17 cellular contexts compared by ENCODE assay signal in the genomic region with DNA sequence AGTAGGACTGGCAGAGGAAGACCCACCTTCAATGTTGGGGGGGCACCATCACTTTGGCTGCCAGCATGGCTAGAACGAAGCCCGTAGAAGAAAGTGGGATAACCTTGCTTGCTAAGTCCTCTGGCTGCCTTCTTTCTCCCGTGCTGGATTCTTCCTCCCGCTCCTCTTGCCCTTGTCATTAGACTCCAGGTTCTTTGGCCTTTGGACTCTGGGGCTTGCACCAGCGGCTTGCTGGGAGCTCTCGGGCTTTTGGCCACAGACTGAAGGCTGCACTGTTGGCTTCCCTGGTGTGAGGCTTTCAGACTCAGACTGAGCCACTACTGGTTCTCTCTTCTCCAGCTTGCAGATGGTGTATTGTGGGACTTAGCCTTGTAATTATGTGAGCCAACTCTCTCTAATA. TPM values are rescaled to one million over a fixed set of nuclear protein-coding genes. Genes with fewer than 3 reads are reported as not detected.
DNase-seq lines count a peak whose midpoint lies in the region; ATAC-seq and TF ChIP-seq lines count a peak whose summit lies in the region.
"Had no signal": no experiment of that assay in that cellular context is flagged by ENCODE, and none has a peak within 500 bp of the region (broad histone marks: within the 10 kb centered on the region; RNA-seq: fewer than 3 reads in every experiment).

No MANE protein-coding gene starts in this region.

- no peak for TF ChIP-seq POLR2A in body of pancreas (IDR thresholded peaks at IDR 0.05)

- H3K9me3 ChIP-seq in body of pancreas = no peaks in the 10 kb centered on the region
- H3K9me3 ChIP-seq in mucosa of descending colon = no peaks in the 10 kb centered on the region
- H3K9me3 ChIP-seq: HAP-1 had no signal

- peak overlapping the region in 3 of 4 donors; percentile 30 to 52 (median 39) for H3K27ac ChIP-seq in body of pancreas
- H3K27ac ChIP-seq: BLaER1 had no signal

- DNase-seq in body of pancreas = peak; percentile 73 to 84 (median 76)
- DNase-seq in left lobe of liver (ENCODE audit: low spot score) = peak; percentile 89
- peak in 2 of 3 donors; percentile 9 to 21 for DNase-seq in mucosa of descending colon
- no peak for DNase-seq in NK-92 treated with Interleukin-12 subunit alpha and Interleukin-12 subunit beta, amount 100 ng/mL, for 24 hours (lab: John Stamatoyannopoulos, UW)
- DNase-seq: 8988T; CD4-positive, alpha-beta memory T cell; DMS153; DMS79; GDM1; GOT3 had no signal

- H3K36me3 ChIP-seq in body of pancreas (replicated peaks in 1 of 2; ENCODE audit: insufficient read depth in 1 of 2, low read depth in 2 of 2) (no peaks in the 10 kb centered on the region), mucosa of descending colon (ENCODE audit: low read depth) (no peaks in the 10 kb centered on the region)
- H3K36me3 ChIP-seq: BLaER1, HAP-1 had no signal

- H3K4me1 ChIP-seq in body of pancreas (peaks cover 95% of the 10 kb centered on the region), mucosa of descending colon (ENCODE audit: low read depth) (no peaks in the 10 kb centered on the region)
- H3K4me1 ChIP-seq: BLaER1 had no signal

- TF ChIP-seq CTCF in body of pancreas (IDR thresholded peaks at IDR 0.05) (no peak), mucosa of descending colon (IDR thresholded peaks at IDR 0.05) (no peak)

- intact Hi-C loops in body of pancreas (cut with DNase I) = no loop called here
- intact Hi-C loops in mucosa of descending colon (cut with DNase I, micrococcal nuclease) = no loop called here

- 45 to 58% methylated on average over 4 to 6 of the region's 6 CpGs for WGBS in body of pancreas, 2 donors

- no peaks in the 10 kb centered on the region for H3K27me3 ChIP-seq in body of pancreas
- H3K27me3 ChIP-seq: BLaER1 had no signal

- H3K4me3 ChIP-seq in body of pancreas (no peak overlapping the region), mucosa of descending colon (no peak overlapping the region)
- H3K4me3 ChIP-seq: BLaER1, HAP-1 had no signal

- ATAC-seq in body of pancreas = peak; percentile 79
- peak; percentile 86 for ATAC-seq in left lobe of liver
- no peak for ATAC-seq in mucosa of descending colon
- ATAC-seq in HG03565 (IDR thresholded peaks at IDR 0.05; ENCODE audit: unreplicated experiment) = no peak
- ATAC-seq in HG03280 (IDR thresholded peaks at IDR 0.05; ENCODE audit: unreplicated experiment) = no peak
- no peak for ATAC-seq in GM18873 (IDR thresholded peaks at IDR 0.05; ENCODE audit: low FRiP score, unreplicated experiment)

RNA-seq across cellular contexts. Expression of a gene that starts 28.2 kb away (rescaled TPM):
- total RNA-seq in body of pancreas (10 to 100 TPM; 73.7 to 76.1 TPM), left lobe of liver (45.2 TPM), mucosa of descending colon (under 1 TPM in 2 of 3 donors, not detected in 1; 0.27 to 0.29 TPM)
- total RNA-seq: A673; CD4-positive, alpha-beta memory T cell; Daoy had no signal

Comparison
In these comparisons a context has a peak if more than half of its experiments do, and no peak if none do; other contexts are left out.
1. ATAC-seq: peak in body of pancreas (single experiment) and left lobe of liver (single experiment); none in mucosa of descending colon (single experiment), HG03565 (single experiment), HG03280 (single experiment) and GM18873 (single experiment).
2. RNA of a gene that starts 28.2 kb away (total RNA-seq): 73.7 to 76.1 TPM in body of pancreas and 45.2 TPM in left lobe of liver (single experiment); 0.27 to 0.29 TPM in mucosa of descending colon; every median in the first group is over 10 times any median in the second.